ENCODE assay signal across 19 cellular contexts in genomic region chr10:22461891-22462290, GRCh38.
"Had no signal": no experiment of that assay in that cellular context is flagged by ENCODE, and none has a peak within 500 bp of the region (broad histone marks: within the 10 kb centered on the region; RNA-seq: fewer than 3 reads in every experiment).

No MANE protein-coding gene starts in this region.

- H3K4me3 Mint-ChIP-seq: activated naive CD8-positive, alpha-beta T cell treated with anti-CD3 and anti-CD28 coated beads for 36 hours; activated T-cell treated with anti-CD3 and anti-CD28 coated beads, Interleukin-2, amount 50 U/mL, for 4 hours; central memory CD8-positive, alpha-beta T cell; WTC11 had no signal

- H3K4me1 Mint-ChIP-seq: activated naive CD8-positive, alpha-beta T cell treated with anti-CD3 and anti-CD28 coated beads for 36 hours; central memory CD8-positive, alpha-beta T cell had no signal

- H3K27me3 Mint-ChIP-seq: activated naive CD8-positive, alpha-beta T cell treated with anti-CD3 and anti-CD28 coated beads for 36 hours; central memory CD8-positive, alpha-beta T cell had no signal

- DNase-seq: activated naive CD4-positive, alpha-beta T cell treated with Interleukin-2 at 50 U/mL for 16 hours; activated naive CD8-positive, alpha-beta T cell treated with anti-CD3 and anti-CD28 coated beads for 36 hours; activated T-cell treated with anti-CD3 and anti-CD28 coated beads, Interleukin-2, amount 50 U/mL, for 4 hours; amniotic stem cell; heart left ventricle; left cardiac atrium; mesenchymal stem cell; occipital lobe; posterior cingulate gyrus; right lobe of liver; small intestine; stimulated activated CD4-positive, alpha-beta T cell treated with anti-CD3 and anti-CD28 coated beads, Interleukin-15, amount 100 ng/mL, for 24 hours; stimulated activated CD4-positive, alpha-beta T cell treated with anti-CD3 and anti-CD28 coated beads, Interleukin-2, amount 100 ng/mL, for 48 hours; stimulated activated naive CD4-positive, alpha-beta T cell; testis; trophoblast cell had no signal

- H3K27ac Mint-ChIP-seq: activated naive CD8-positive, alpha-beta T cell treated with anti-CD3 and anti-CD28 coated beads for 36 hours; activated T-helper 2 cell treated with anti-CD3 and anti-CD28 coated beads, Interferon-gamma antibody, Interleukin-2, Interleukin-4, amounts not matched to agents 10 μg/mL and 5 μg/mL and 100 μg/mL, durations not matched to agents 14 hours and 24 hours and 36 hours; WTC11 had no signal

- H3K36me3 Mint-ChIP-seq: activated naive CD8-positive, alpha-beta T cell treated with anti-CD3 and anti-CD28 coated beads for 36 hours; WTC11 had no signal

- H3K9me3 Mint-ChIP-seq: activated naive CD8-positive, alpha-beta T cell treated with anti-CD3 and anti-CD28 coated beads for 36 hours; activated T-helper 2 cell treated with anti-CD3 and anti-CD28 coated beads, Interferon-gamma antibody, Interleukin-2, Interleukin-4, amounts not matched to agents 10 μg/mL and 5 μg/mL and 100 μg/mL, durations not matched to agents 14 hours and 24 hours and 36 hours; central memory CD8-positive, alpha-beta T cell; WTC11 had no signal

- ATAC-seq: activated T-cell treated with anti-CD3 and anti-CD28 coated beads, Interleukin-2, amount 50 U/mL, for 4 hours; heart left ventricle; left cardiac atrium; right lobe of liver; WTC11 had no signal
